Comparison of ENCODE assay signal across 22 cellular contexts in genomic region chr22:19151329-19152191, GRCh38. TPM values are rescaled to one million over a fixed set of nuclear protein-coding genes. Genes with fewer than 3 reads are reported as not detected.
A peak's percentile ranks its signal among the peaks of the same experiment; 100 is the strongest.
DNase-seq lines count a peak whose midpoint lies in the region; ATAC-seq lines count a peak whose summit lies in the region.
"Had no signal": no experiment of that assay in that cellular context is flagged by ENCODE, and none has a peak within 500 bp of the region (broad histone marks: within the 10 kb centered on the region; RNA-seq: fewer than 3 reads in every experiment).

No MANE protein-coding gene starts in this region.

- ATAC-seq in activated naive CD4-positive, alpha-beta T cell treated with anti-CD3 and anti-CD28 coated beads, Interleukin-2, amount 50 U/mL, for 72 hours = no peak
- ATAC-seq in activated CD8-positive, alpha-beta T cell treated with anti-CD3 and anti-CD28 coated beads, Interleukin-2, amount 10 ng/mL, durations not matched to agents 7 days and 5 days = no peak
- ATAC-seq in memory B cell (ENCODE audit: low read depth) (no peak), HG02588 (IDR thresholded peaks at IDR 0.05; ENCODE audit: unreplicated experiment) (no peak), HG02623 (IDR thresholded peaks at IDR 0.05; ENCODE audit: unreplicated experiment) (no peak)
- no peak for ATAC-seq in stimulated activated naive CD8-positive, alpha-beta T cell treated with anti-CD3 and anti-CD28 coated beads, Interleukin-15, amount 100 ng/mL, for 72 hours
- ATAC-seq: heart left ventricle had no signal

- H3K9me3 Mint-ChIP-seq in activated naive CD4-positive, alpha-beta T cell treated with anti-CD3 and anti-CD28 coated beads, Interleukin-2, amount 50 U/mL, for 24 hours = no peaks in the 10 kb centered on the region
- H3K9me3 Mint-ChIP-seq in activated naive CD4-positive, alpha-beta T cell treated with anti-CD3 and anti-CD28 coated beads, Interleukin-2, amount 50 U/mL, for 72 hours = no peaks in the 10 kb centered on the region
- H3K9me3 Mint-ChIP-seq in activated CD8-positive, alpha-beta T cell treated with anti-CD3 and anti-CD28 coated beads, Interleukin-2, amount 10 ng/mL, durations not matched to agents 7 days and 5 days (ENCODE audit: insufficient read depth) = no peaks in the 10 kb centered on the region
- H3K9me3 Mint-ChIP-seq in memory B cell = peaks cover 3% of the 10 kb centered on the region
- H3K9me3 Mint-ChIP-seq in stimulated activated naive CD8-positive, alpha-beta T cell treated with anti-CD3 and anti-CD28 coated beads, Interleukin-15, amount 100 ng/mL, for 72 hours = no peaks in the 10 kb centered on the region

- peak overlapping the region; percentile 83 for H3K4me3 Mint-ChIP-seq in activated naive CD4-positive, alpha-beta T cell treated with anti-CD3 and anti-CD28 coated beads, Interleukin-2, amount 50 U/mL, for 24 hours
- H3K4me3 Mint-ChIP-seq in activated CD8-positive, alpha-beta T cell treated with anti-CD3 and anti-CD28 coated beads, Interleukin-2, amount 10 ng/mL, durations not matched to agents 7 days and 5 days = peak overlapping the region; percentile 55
- peak overlapping the region; percentile 71 for H3K4me3 Mint-ChIP-seq in memory B cell
- peak overlapping the region; percentile 69 to 83 for H3K4me3 Mint-ChIP-seq in stimulated activated naive CD8-positive, alpha-beta T cell treated with anti-CD3 and anti-CD28 coated beads, Interleukin-15, amount 100 ng/mL, for 72 hours

- H3K27ac Mint-ChIP-seq in activated naive CD4-positive, alpha-beta T cell treated with anti-CD3 and anti-CD28 coated beads, Interleukin-2, amount 50 U/mL, for 24 hours = no peak overlapping the region
- no peak overlapping the region for H3K27ac Mint-ChIP-seq in activated naive CD4-positive, alpha-beta T cell treated with anti-CD3 and anti-CD28 coated beads, Interleukin-2, amount 50 U/mL, for 72 hours
- H3K27ac Mint-ChIP-seq in activated CD8-positive, alpha-beta T cell treated with anti-CD3 and anti-CD28 coated beads, Interleukin-2, amount 10 ng/mL, durations not matched to agents 7 days and 5 days = no peak overlapping the region
- H3K27ac Mint-ChIP-seq in memory B cell = no peak overlapping the region
- H3K27ac Mint-ChIP-seq in stimulated activated naive CD8-positive, alpha-beta T cell treated with anti-CD3 and anti-CD28 coated beads, Interleukin-15, amount 100 ng/mL, for 72 hours = no peak overlapping the region
- H3K27ac Mint-ChIP-seq: immature natural killer cell had no signal

- CTCF ChIA-PET in activated CD8-positive, alpha-beta T cell treated with anti-CD3 and anti-CD28 coated beads, Interleukin-2, amount 10 ng/mL, durations not matched to agents 7 days and 5 days (lab: Charles Lee) = no interaction called here

- no peaks in the 10 kb centered on the region for H3K36me3 Mint-ChIP-seq in activated naive CD4-positive, alpha-beta T cell treated with anti-CD3 and anti-CD28 coated beads, Interleukin-2, amount 50 U/mL, for 24 hours
- H3K36me3 Mint-ChIP-seq in activated naive CD4-positive, alpha-beta T cell treated with anti-CD3 and anti-CD28 coated beads, Interleukin-2, amount 50 U/mL, for 72 hours = peaks cover 14 to 21% of the 10 kb centered on the region in 2 donors
- peaks cover 3% of the 10 kb centered on the region for H3K36me3 Mint-ChIP-seq in activated CD8-positive, alpha-beta T cell treated with anti-CD3 and anti-CD28 coated beads, Interleukin-2, amount 10 ng/mL, durations not matched to agents 7 days and 5 days (ENCODE audit: low read depth)
- peaks cover 3% of the 10 kb centered on the region for H3K36me3 Mint-ChIP-seq in memory B cell

- POLR2A ChIA-PET in activated CD8-positive, alpha-beta T cell treated with anti-CD3 and anti-CD28 coated beads, Interleukin-2, amount 10 ng/mL, durations not matched to agents 7 days and 5 days (lab: Charles Lee) = no interaction called here

- peaks cover 5% of the 10 kb centered on the region for H3K4me1 Mint-ChIP-seq in activated naive CD4-positive, alpha-beta T cell treated with anti-CD3 and anti-CD28 coated beads, Interleukin-2, amount 50 U/mL, for 24 hours
- peaks cover 4% of the 10 kb centered on the region for H3K4me1 Mint-ChIP-seq in activated CD8-positive, alpha-beta T cell treated with anti-CD3 and anti-CD28 coated beads, Interleukin-2, amount 10 ng/mL, durations not matched to agents 7 days and 5 days (ENCODE audit: low read depth)
- H3K4me1 Mint-ChIP-seq in memory B cell = peaks cover 6% of the 10 kb centered on the region
- peaks cover 13% of the 10 kb centered on the region for H3K4me1 Mint-ChIP-seq in stimulated activated naive CD8-positive, alpha-beta T cell treated with anti-CD3 and anti-CD28 coated beads, Interleukin-15, amount 100 ng/mL, for 72 hours

- H3K27me3 Mint-ChIP-seq in activated naive CD4-positive, alpha-beta T cell treated with anti-CD3 and anti-CD28 coated beads, Interleukin-2, amount 50 U/mL, for 24 hours = peaks cover 27% of the 10 kb centered on the region
- peaks cover 45% of the 10 kb centered on the region for H3K27me3 Mint-ChIP-seq in activated CD8-positive, alpha-beta T cell treated with anti-CD3 and anti-CD28 coated beads, Interleukin-2, amount 10 ng/mL, durations not matched to agents 7 days and 5 days (ENCODE audit: low read depth)
- H3K27me3 Mint-ChIP-seq in memory B cell = peaks cover 23% of the 10 kb centered on the region
- H3K27me3 Mint-ChIP-seq in stimulated activated naive CD8-positive, alpha-beta T cell treated with anti-CD3 and anti-CD28 coated beads, Interleukin-15, amount 100 ng/mL, for 72 hours = peaks cover 84% of the 10 kb centered on the region

- no peak for DNase-seq in activated naive CD4-positive, alpha-beta T cell treated with anti-CD3 and anti-CD28 coated beads, Interleukin-2, amount 50 U/mL, for 72 hours (ENCODE audit: low spot score in 2 of 2)
- no peak for DNase-seq in activated CD8-positive, alpha-beta T cell treated with anti-CD3 and anti-CD28 coated beads, Interleukin-2, amount 10 ng/mL, durations not matched to agents 7 days and 5 days
- DNase-seq in memory B cell (ENCODE audit: low spot score in 2 of 2) = no peak
- DNase-seq in stimulated activated naive CD8-positive, alpha-beta T cell treated with anti-CD3 and anti-CD28 coated beads, Interleukin-15, amount 100 ng/mL, for 72 hours = no peak
- no peak for DNase-seq in GM03348 (ENCODE audit: low spot score)
- DNase-seq: activated CD8-positive, alpha-beta memory T cell treated with anti-CD3 and anti-CD28 coated beads, Interleukin-2, amount 50 U/mL, for 4 hours; caudate nucleus; heart left ventricle; immature natural killer cell; Kasumi-1; NCI-H1092 treated with DMSO at 0.1 percent for 48 hours; NCI-H510A treated with DMSO at 0.1 percent for 48 hours; Right ventricle myocardium superior; stimulated activated CD4-positive, alpha-beta T cell treated with anti-CD3 and anti-CD28 coated beads, Interleukin-2, amount 100 ng/mL, for 24 hours had no signal

RNA-seq across cellular contexts. Expression of gene GSC2, which starts 1.5 kb away (rescaled TPM):
- total RNA-seq in activated naive CD4-positive, alpha-beta T cell treated with anti-CD3 and anti-CD28 coated beads, Interleukin-2, amount 50 U/mL, for 72 hours = not detected
- not detected for total RNA-seq in activated CD8-positive, alpha-beta T cell treated with anti-CD3 and anti-CD28 coated beads, Interleukin-2, amount 10 ng/mL, durations not matched to agents 7 days and 5 days
- total RNA-seq: H7; heart left ventricle; liver; posterior vena cava; Right ventricle myocardium superior; subcutaneous adipose tissue; T-helper 1 cell treated with Interleukin-12 subunit alpha and Interleukin-12 subunit beta and Interleukin-4 antibody, amounts not matched to agents 30 ng/mL and 1 ng/mL, for 36 hours had no signal

RNA-seq across cellular contexts. Expression of gene ESS2, which starts 7.1 kb away (rescaled TPM):
- 10 to 100 TPM; 16.5 to 21.5 TPM for total RNA-seq in activated naive CD4-positive, alpha-beta T cell treated with anti-CD3 and anti-CD28 coated beads, Interleukin-2, amount 50 U/mL, for 72 hours
- total RNA-seq in activated CD8-positive, alpha-beta T cell treated with anti-CD3 and anti-CD28 coated beads, Interleukin-2, amount 10 ng/mL, durations not matched to agents 7 days and 5 days = 10 to 100 TPM; 18.8 to 19.6 TPM

RNA-seq across cellular contexts. Expression of gene TSSK2, which starts 20.5 kb away (rescaled TPM):
- not detected for total RNA-seq in activated naive CD4-positive, alpha-beta T cell treated with anti-CD3 and anti-CD28 coated beads, Interleukin-2, amount 50 U/mL, for 72 hours
- not detected for total RNA-seq in activated CD8-positive, alpha-beta T cell treated with anti-CD3 and anti-CD28 coated beads, Interleukin-2, amount 10 ng/mL, durations not matched to agents 7 days and 5 days
- total RNA-seq: H7; posterior vena cava; Right ventricle myocardium superior; subcutaneous adipose tissue; T-helper 1 cell treated with Interleukin-12 subunit alpha and Interleukin-12 subunit beta and Interleukin-4 antibody, amounts not matched to agents 30 ng/mL and 1 ng/mL, for 36 hours had no signal

RNA-seq across cellular contexts. Expression of gene SLC25A1, which starts 27.0 kb away (rescaled TPM):
- total RNA-seq in activated naive CD4-positive, alpha-beta T cell treated with anti-CD3 and anti-CD28 coated beads, Interleukin-2, amount 50 U/mL, for 72 hours = 10 to 100 TPM; 59.1 to 61.3 TPM
- total RNA-seq in activated CD8-positive, alpha-beta T cell treated with anti-CD3 and anti-CD28 coated beads, Interleukin-2, amount 10 ng/mL, durations not matched to agents 7 days and 5 days = 10 to 100 TPM; 69.1 to 73.0 TPM

RNA-seq across cellular contexts. Expression of gene DGCR2, which starts 29.3 kb away (rescaled TPM):
- 10 to 100 TPM in 1 of 2 donors, 1 to 10 TPM in 1; 9.5 to 23.6 TPM for total RNA-seq in activated naive CD4-positive, alpha-beta T cell treated with anti-CD3 and anti-CD28 coated beads, Interleukin-2, amount 50 U/mL, for 72 hours
- total RNA-seq in activated CD8-positive, alpha-beta T cell treated with anti-CD3 and anti-CD28 coated beads, Interleukin-2, amount 10 ng/mL, durations not matched to agents 7 days and 5 days = 10 to 100 TPM; 30.5 to 34.2 TPM
